ENCODE assay signal across 16 cellular contexts in genomic region chr4:138045036-138045435, GRCh38.
"Had no signal": no experiment of that assay in that cellular context is flagged by ENCODE, and none has a peak within 500 bp of the region (broad histone marks: within the 10 kb centered on the region; RNA-seq: fewer than 3 reads in every experiment).

No MANE protein-coding gene starts in this region.

- H3K9ac ChIP-seq: neural progenitor cell had no signal

- DNase-seq: activated CD4-positive, alpha-beta memory T cell treated with anti-CD3 and anti-CD28 coated beads for 36 hours; activated CD4-positive, alpha-beta T cell treated with anti-CD3 and anti-CD28 coated beads for 1 hour; activated CD8-positive, alpha-beta memory T cell treated with anti-CD3 and anti-CD28 coated beads, Interleukin-2, amount 10 ng/mL, durations not matched to agents 7 days and 5 days; activated effector memory CD4-positive, alpha-beta T cell treated with Interleukin-2 at 50 U/mL for 16 hours; activated naive CD4-positive, alpha-beta T cell treated with anti-CD3 and anti-CD28 coated beads, Interleukin-2, amount 50 U/mL, for 16 hours; activated T-cell treated with anti-CD3 and anti-CD28 coated beads, Interleukin-2, amount 50 U/mL, for 1 hour; adrenal gland; dorsolateral prefrontal cortex; endodermal cell; ovary; stimulated activated naive CD8-positive, alpha-beta T cell treated with anti-CD3 and anti-CD28 coated beads, Interleukin-15, amount 100 ng/mL, for 72 hours; T-helper 1 cell had no signal

- H3K9me3 ChIP-seq: adrenal gland, esophagus muscularis mucosa, ovary had no signal

- H3K36me3 ChIP-seq: adrenal gland, esophagus muscularis mucosa, neural progenitor cell, ovary had no signal

- H3K27ac Mint-ChIP-seq: activated CD4-positive, alpha-beta memory T cell treated with anti-CD3 and anti-CD28 coated beads for 36 hours; activated CD8-positive, alpha-beta memory T cell treated with anti-CD3 and anti-CD28 coated beads, Interleukin-2, amount 10 ng/mL, durations not matched to agents 7 days and 5 days; endodermal cell; neural progenitor cell; stimulated activated naive CD8-positive, alpha-beta T cell treated with anti-CD3 and anti-CD28 coated beads, Interleukin-15, amount 100 ng/mL, for 72 hours; type B pancreatic cell had no signal

- H3K9me3 Mint-ChIP-seq: activated CD4-positive, alpha-beta memory T cell treated with anti-CD3 and anti-CD28 coated beads for 36 hours; endodermal cell; neural progenitor cell; stimulated activated naive CD8-positive, alpha-beta T cell treated with anti-CD3 and anti-CD28 coated beads, Interleukin-15, amount 100 ng/mL, for 72 hours had no signal

- H3K27ac ChIP-seq: adrenal gland, dorsolateral prefrontal cortex, esophagus muscularis mucosa, neural progenitor cell, ovary had no signal

- H3K4me1 Mint-ChIP-seq: activated CD8-positive, alpha-beta memory T cell treated with anti-CD3 and anti-CD28 coated beads, Interleukin-2, amount 10 ng/mL, durations not matched to agents 7 days and 5 days; stimulated activated naive CD8-positive, alpha-beta T cell treated with anti-CD3 and anti-CD28 coated beads, Interleukin-15, amount 100 ng/mL, for 72 hours had no signal

- H3K27me3 Mint-ChIP-seq: activated CD4-positive, alpha-beta memory T cell treated with anti-CD3 and anti-CD28 coated beads for 36 hours; activated CD8-positive, alpha-beta memory T cell treated with anti-CD3 and anti-CD28 coated beads, Interleukin-2, amount 10 ng/mL, durations not matched to agents 7 days and 5 days; stimulated activated naive CD8-positive, alpha-beta T cell treated with anti-CD3 and anti-CD28 coated beads, Interleukin-15, amount 100 ng/mL, for 72 hours; type B pancreatic cell had no signal

- H3K36me3 Mint-ChIP-seq: activated CD4-positive, alpha-beta memory T cell treated with anti-CD3 and anti-CD28 coated beads for 36 hours; activated CD8-positive, alpha-beta memory T cell treated with anti-CD3 and anti-CD28 coated beads, Interleukin-2, amount 10 ng/mL, durations not matched to agents 7 days and 5 days; neural progenitor cell; type B pancreatic cell had no signal

- ATAC-seq: activated CD8-positive, alpha-beta memory T cell treated with anti-CD3 and anti-CD28 coated beads, Interleukin-2, amount 10 ng/mL, durations not matched to agents 7 days and 5 days; sciatic nerve; stimulated activated naive CD8-positive, alpha-beta T cell treated with anti-CD3 and anti-CD28 coated beads, Interleukin-15, amount 100 ng/mL, for 72 hours had no signal

- H3K4me2 ChIP-seq: neural progenitor cell had no signal

- H3K4me3 Mint-ChIP-seq: activated CD4-positive, alpha-beta memory T cell treated with anti-CD3 and anti-CD28 coated beads for 36 hours; activated CD8-positive, alpha-beta memory T cell treated with anti-CD3 and anti-CD28 coated beads, Interleukin-2, amount 10 ng/mL, durations not matched to agents 7 days and 5 days; endodermal cell; neural progenitor cell; stimulated activated naive CD8-positive, alpha-beta T cell treated with anti-CD3 and anti-CD28 coated beads, Interleukin-15, amount 100 ng/mL, for 72 hours; type B pancreatic cell had no signal

- H3K4me3 ChIP-seq: adrenal gland, dorsolateral prefrontal cortex, esophagus muscularis mucosa, neural progenitor cell, ovary had no signal

- H2AFZ ChIP-seq: neural progenitor cell had no signal

- H3K27me3 ChIP-seq: adrenal gland, dorsolateral prefrontal cortex, esophagus muscularis mucosa, neural progenitor cell, ovary had no signal

- H3K4me1 ChIP-seq: adrenal gland had no signal
